In genomic region chr16:31242197-31242596, GRCh38 we compare ENCODE assay signal across 1 cellular context.
TF ChIP-seq lines count a peak whose summit lies in the region.

No MANE protein-coding gene starts in this region.

TF ChIP-seq in H1, 55 proteins besides CTCF, POLR2A, EP300 and RAD21 (continued from another document):
- TF ChIP-seq, protein P1, sequence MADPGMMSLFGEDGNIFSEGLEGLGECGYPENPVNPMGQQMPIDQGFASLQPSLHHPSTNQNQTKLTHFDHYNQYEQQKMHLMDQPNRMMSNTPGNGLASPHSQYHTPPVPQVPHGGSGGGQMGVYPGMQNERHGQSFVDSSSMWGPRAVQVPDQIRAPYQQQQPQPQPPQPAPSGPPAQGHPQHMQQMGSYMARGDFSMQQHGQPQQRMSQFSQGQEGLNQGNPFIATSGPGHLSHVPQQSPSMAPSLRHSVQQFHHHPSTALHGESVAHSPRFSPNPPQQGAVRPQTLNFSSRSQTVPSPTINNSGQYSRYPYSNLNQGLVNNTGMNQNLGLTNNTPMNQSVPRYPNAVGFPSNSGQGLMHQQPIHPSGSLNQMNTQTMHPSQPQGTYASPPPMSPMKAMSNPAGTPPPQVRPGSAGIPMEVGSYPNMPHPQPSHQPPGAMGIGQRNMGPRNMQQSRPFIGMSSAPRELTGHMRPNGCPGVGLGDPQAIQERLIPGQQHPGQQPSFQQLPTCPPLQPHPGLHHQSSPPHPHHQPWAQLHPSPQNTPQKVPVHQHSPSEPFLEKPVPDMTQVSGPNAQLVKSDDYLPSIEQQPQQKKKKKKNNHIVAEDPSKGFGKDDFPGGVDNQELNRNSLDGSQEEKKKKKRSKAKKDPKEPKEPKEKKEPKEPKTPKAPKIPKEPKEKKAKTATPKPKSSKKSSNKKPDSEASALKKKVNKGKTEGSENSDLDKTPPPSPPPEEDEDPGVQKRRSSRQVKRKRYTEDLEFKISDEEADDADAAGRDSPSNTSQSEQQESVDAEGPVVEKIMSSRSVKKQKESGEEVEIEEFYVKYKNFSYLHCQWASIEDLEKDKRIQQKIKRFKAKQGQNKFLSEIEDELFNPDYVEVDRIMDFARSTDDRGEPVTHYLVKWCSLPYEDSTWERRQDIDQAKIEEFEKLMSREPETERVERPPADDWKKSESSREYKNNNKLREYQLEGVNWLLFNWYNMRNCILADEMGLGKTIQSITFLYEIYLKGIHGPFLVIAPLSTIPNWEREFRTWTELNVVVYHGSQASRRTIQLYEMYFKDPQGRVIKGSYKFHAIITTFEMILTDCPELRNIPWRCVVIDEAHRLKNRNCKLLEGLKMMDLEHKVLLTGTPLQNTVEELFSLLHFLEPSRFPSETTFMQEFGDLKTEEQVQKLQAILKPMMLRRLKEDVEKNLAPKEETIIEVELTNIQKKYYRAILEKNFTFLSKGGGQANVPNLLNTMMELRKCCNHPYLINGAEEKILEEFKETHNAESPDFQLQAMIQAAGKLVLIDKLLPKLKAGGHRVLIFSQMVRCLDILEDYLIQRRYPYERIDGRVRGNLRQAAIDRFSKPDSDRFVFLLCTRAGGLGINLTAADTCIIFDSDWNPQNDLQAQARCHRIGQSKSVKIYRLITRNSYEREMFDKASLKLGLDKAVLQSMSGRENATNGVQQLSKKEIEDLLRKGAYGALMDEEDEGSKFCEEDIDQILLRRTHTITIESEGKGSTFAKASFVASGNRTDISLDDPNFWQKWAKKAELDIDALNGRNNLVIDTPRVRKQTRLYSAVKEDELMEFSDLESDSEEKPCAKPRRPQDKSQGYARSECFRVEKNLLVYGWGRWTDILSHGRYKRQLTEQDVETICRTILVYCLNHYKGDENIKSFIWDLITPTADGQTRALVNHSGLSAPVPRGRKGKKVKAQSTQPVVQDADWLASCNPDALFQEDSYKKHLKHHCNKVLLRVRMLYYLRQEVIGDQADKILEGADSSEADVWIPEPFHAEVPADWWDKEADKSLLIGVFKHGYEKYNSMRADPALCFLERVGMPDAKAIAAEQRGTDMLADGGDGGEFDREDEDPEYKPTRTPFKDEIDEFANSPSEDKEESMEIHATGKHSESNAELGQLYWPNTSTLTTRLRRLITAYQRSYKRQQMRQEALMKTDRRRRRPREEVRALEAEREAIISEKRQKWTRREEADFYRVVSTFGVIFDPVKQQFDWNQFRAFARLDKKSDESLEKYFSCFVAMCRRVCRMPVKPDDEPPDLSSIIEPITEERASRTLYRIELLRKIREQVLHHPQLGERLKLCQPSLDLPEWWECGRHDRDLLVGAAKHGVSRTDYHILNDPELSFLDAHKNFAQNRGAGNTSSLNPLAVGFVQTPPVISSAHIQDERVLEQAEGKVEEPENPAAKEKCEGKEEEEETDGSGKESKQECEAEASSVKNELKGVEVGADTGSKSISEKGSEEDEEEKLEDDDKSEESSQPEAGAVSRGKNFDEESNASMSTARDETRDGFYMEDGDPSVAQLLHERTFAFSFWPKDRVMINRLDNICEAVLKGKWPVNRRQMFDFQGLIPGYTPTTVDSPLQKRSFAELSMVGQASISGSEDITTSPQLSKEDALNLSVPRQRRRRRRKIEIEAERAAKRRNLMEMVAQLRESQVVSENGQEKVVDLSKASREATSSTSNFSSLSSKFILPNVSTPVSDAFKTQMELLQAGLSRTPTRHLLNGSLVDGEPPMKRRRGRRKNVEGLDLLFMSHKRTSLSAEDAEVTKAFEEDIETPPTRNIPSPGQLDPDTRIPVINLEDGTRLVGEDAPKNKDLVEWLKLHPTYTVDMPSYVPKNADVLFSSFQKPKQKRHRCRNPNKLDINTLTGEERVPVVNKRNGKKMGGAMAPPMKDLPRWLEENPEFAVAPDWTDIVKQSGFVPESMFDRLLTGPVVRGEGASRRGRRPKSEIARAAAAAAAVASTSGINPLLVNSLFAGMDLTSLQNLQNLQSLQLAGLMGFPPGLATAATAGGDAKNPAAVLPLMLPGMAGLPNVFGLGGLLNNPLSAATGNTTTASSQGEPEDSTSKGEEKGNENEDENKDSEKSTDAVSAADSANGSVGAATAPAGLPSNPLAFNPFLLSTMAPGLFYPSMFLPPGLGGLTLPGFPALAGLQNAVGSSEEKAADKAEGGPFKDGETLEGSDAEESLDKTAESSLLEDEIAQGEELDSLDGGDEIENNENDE (IDR thresholded peaks at IDR 0.05; ENCODE audit: insufficient replicate concordance, low read length) = no peak
- TF ChIP-seq CEBPB (IDR thresholded peaks at IDR 0.05; ENCODE audit: low read depth, low read length) = no peak
- TF ChIP-seq PHF8 (conservative IDR thresholded peaks at IDR 0.05; ENCODE audit: low read depth, low read length) = no peak
- no peak for TF ChIP-seq BACH1 (IDR thresholded peaks at IDR 0.05; ENCODE audit: low read length)
- TF ChIP-seq KDM4A (IDR thresholded peaks at IDR 0.05; ENCODE audit: low read depth, low read length, severe bottlenecking) = no peak
- TF ChIP-seq CHD2 (IDR thresholded peaks at IDR 0.05; ENCODE audit: low read length) = no peak
- no peak for TF ChIP-seq HDAC2 (IDR thresholded peaks at IDR 0.05; ENCODE audit: borderline replicate concordance in 1 of 2, low read depth in 2 of 2, low read length in 2 of 2)
- TF ChIP-seq YY1 (IDR thresholded peaks at IDR 0.05; ENCODE audit: low read depth, low read length) = no peak
